9 cellular contexts compared by ENCODE assay signal in the genomic region with DNA sequence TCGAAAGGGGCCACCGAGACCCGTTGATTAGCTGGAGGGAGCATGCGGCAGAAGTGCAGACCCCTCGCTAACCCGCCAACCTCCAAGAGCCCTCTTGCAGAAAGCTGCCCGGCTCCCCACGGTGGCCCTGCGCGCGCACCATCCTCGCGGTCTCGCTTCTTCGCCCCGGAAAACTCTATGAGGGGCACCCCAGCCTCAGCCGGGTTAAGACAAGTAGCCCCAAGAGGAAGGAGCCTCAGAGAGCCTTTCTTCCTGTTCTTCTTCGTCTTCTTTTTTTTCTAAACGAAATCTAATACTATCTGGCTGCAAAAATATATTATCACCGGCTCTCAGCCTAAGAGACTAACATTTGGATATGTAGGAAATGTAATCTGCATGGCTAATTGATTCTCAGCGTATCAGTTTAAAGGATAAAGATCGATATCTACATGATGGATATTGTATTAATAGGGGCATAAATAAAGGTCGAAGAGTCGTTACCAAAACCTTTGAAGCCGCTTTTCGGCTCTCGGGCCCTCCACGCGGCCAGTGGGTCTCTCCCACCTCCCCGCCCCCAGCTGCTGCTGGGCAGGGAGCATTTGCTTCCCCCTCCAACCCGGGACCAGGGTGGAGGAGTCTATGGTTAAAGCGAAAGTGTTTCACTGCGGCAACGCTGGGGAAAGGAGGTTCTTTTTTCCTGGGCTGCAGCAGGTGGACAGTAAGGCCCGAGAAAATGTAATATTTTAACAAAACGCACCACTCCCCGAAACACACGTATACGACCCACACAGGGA. TPM values are rescaled to one million over a fixed set of nuclear protein-coding genes. Genes with fewer than 3 reads are reported as not detected.
DNase-seq lines count a peak whose midpoint lies in the region; ATAC-seq, FAIRE-seq and TF ChIP-seq lines count a peak whose summit lies in the region.
"Had no signal": no experiment of that assay in that cellular context is flagged by ENCODE, and none has a peak within 500 bp of the region (broad histone marks: within the 10 kb centered on the region; RNA-seq: fewer than 3 reads in every experiment).

No MANE protein-coding gene starts in this region.

- intact Hi-C loops in kidney (cut with DNase I) = no loop called here
- intact Hi-C loops in prostate gland (cut with DNase I) = no loop called here

- TF ChIP-seq POLR2A in prostate gland (IDR thresholded peaks at IDR 0.05) = no peak

- FAIRE-seq in kidney (lab: Jason Lieb, UNC) = no peak

- H3K4me1 Mint-ChIP-seq in activated CD8-positive, alpha-beta memory T cell treated with anti-CD3 and anti-CD28 coated beads, Interleukin-2, amount 10 ng/mL, durations not matched to agents 7 days and 5 days = peaks cover 19% of the 10 kb centered on the region

- H3K27ac Mint-ChIP-seq in activated CD8-positive, alpha-beta memory T cell treated with anti-CD3 and anti-CD28 coated beads, Interleukin-2, amount 10 ng/mL, durations not matched to agents 7 days and 5 days = peak overlapping the region; percentile 30

- H3K36me3 ChIP-seq in kidney (ENCODE audit: control insufficient read depth in 1 of 2, insufficient read depth in 2 of 2, low read length in 2 of 2) = no peaks in the 10 kb centered on the region
- no peaks in the 10 kb centered on the region for H3K36me3 ChIP-seq in thoracic aorta
- H3K36me3 ChIP-seq in prostate gland = no peaks in the 10 kb centered on the region

- CTCF ChIA-PET in activated CD8-positive, alpha-beta memory T cell treated with anti-CD3 and anti-CD28 coated beads, Interleukin-2, amount 10 ng/mL, durations not matched to agents 7 days and 5 days (lab: Charles Lee) = interaction anchor here (0.6 kb wide), 1 partner anchor 1489 kb away, joined by 3 read pairs; no protein-coding TSS in a partner anchor

- no peak overlapping the region for H3K9ac ChIP-seq in kidney (ENCODE audit: low read length in 2 of 2)

- no peak for TF ChIP-seq CTCF in WI38 (IDR thresholded peaks at IDR 0.05; ENCODE audit: low read depth, low read length)
- TF ChIP-seq CTCF in kidney (IDR thresholded peaks at IDR 0.05; ENCODE audit: borderline replicate concordance, extremely low read depth, insufficient read depth) = no peak
- TF ChIP-seq CTCF in thoracic aorta (IDR thresholded peaks at IDR 0.05) = no peak
- no peak for TF ChIP-seq CTCF in prostate gland (IDR thresholded peaks at IDR 0.05)

- H3K27ac ChIP-seq in kidney (ENCODE audit: low read depth in 2 of 2, low read length in 2 of 2) (no peak overlapping the region), thoracic aorta (no peak overlapping the region), prostate gland (no peak overlapping the region)

- H3K4me1 ChIP-seq in kidney (ENCODE audit: control insufficient read depth in 1 of 2, insufficient read depth in 1 of 2, low read depth in 1 of 2, low read length in 2 of 2) (peaks cover 4 to 15% of the 10 kb centered on the region in 2 donors), thoracic aorta (ENCODE audit: control insufficient read depth in 1 of 2, low read depth in 2 of 2) (peaks cover 15 to 45% of the 10 kb centered on the region in 2 donors), prostate gland (replicated peaks) (no peaks in the 10 kb centered on the region)

- H3K27me3 ChIP-seq in thoracic aorta (replicated peaks; ENCODE audit: insufficient read depth) = peaks cover 35% of the 10 kb centered on the region
- peaks cover 84% of the 10 kb centered on the region for H3K27me3 ChIP-seq in prostate gland (replicated peaks; ENCODE audit: insufficient read depth)

- peak overlapping the region; percentile 39 for H3K4me3 ChIP-seq in WI38 (ENCODE audit: low read depth, low read length)
- H3K4me3 ChIP-seq in kidney (ENCODE audit: low read length in 2 of 2) = peak overlapping the region; percentile 36 to 48
- H3K4me3 ChIP-seq in thoracic aorta = peak overlapping the region; percentile 72
- H3K4me3 ChIP-seq in prostate gland = no peak overlapping the region

- WGBS in prostate gland = 7% methylated on average over 39 of the region's 39 CpGs

- peaks cover 11% of the 10 kb centered on the region for H3K36me3 Mint-ChIP-seq in activated CD8-positive, alpha-beta memory T cell treated with anti-CD3 and anti-CD28 coated beads, Interleukin-2, amount 10 ng/mL, durations not matched to agents 7 days and 5 days

- peak overlapping the region; percentile 53 for H3K4me3 Mint-ChIP-seq in activated CD8-positive, alpha-beta memory T cell treated with anti-CD3 and anti-CD28 coated beads, Interleukin-2, amount 10 ng/mL, durations not matched to agents 7 days and 5 days

- H3K9me3 ChIP-seq in kidney (ENCODE audit: control insufficient read depth in 1 of 2, low read length in 2 of 2) = no peaks in the 10 kb centered on the region
- no peaks in the 10 kb centered on the region for H3K9me3 ChIP-seq in thoracic aorta
- H3K9me3 ChIP-seq in prostate gland = no peaks in the 10 kb centered on the region

- no peak for DNase-seq in activated CD8-positive, alpha-beta memory T cell treated with anti-CD3 and anti-CD28 coated beads, Interleukin-2, amount 10 ng/mL, durations not matched to agents 7 days and 5 days
- DNase-seq in activated CD8-positive, alpha-beta memory T cell treated with anti-CD3 and anti-CD28 coated beads, Interleukin-2, amount 50 U/mL, for 48 hours = no peak
- DNase-seq in kidney = no peak
- no peak for DNase-seq in thoracic aorta (ENCODE audit: low spot score)
- no peak for DNase-seq in NCI-H1930 (lab: John Stamatoyannopoulos, UW)
- no peak for DNase-seq in T1000 (lab: John Stamatoyannopoulos, UW)
- DNase-seq in prostate gland (ENCODE audit: low spot score) = no peak

- H3K27me3 Mint-ChIP-seq in activated CD8-positive, alpha-beta memory T cell treated with anti-CD3 and anti-CD28 coated beads, Interleukin-2, amount 10 ng/mL, durations not matched to agents 7 days and 5 days = peaks cover 99% of the 10 kb centered on the region

- ATAC-seq in activated CD8-positive, alpha-beta memory T cell treated with anti-CD3 and anti-CD28 coated beads, Interleukin-2, amount 10 ng/mL, durations not matched to agents 7 days and 5 days = no peak
- ATAC-seq in thoracic aorta (ENCODE audit: insufficient number of reproducible peaks, low FRiP score, low read depth) = no peak

- H3K9me3 Mint-ChIP-seq in activated CD8-positive, alpha-beta memory T cell treated with anti-CD3 and anti-CD28 coated beads, Interleukin-2, amount 10 ng/mL, durations not matched to agents 7 days and 5 days (ENCODE audit: low read depth) = peaks cover 4% of the 10 kb centered on the region

RNA-seq across cellular contexts. Expression of a gene that starts 6.1 kb away (rescaled TPM):
- total RNA-seq in activated CD8-positive, alpha-beta memory T cell treated with anti-CD3 and anti-CD28 coated beads, Interleukin-2, amount 10 ng/mL, durations not matched to agents 7 days and 5 days = not detected
- not detected for total RNA-seq in kidney
- polyA plus RNA-seq in kidney (ENCODE audit: insufficient read depth, low read depth, low replicate concordance) = not detected
- not detected for total RNA-seq in thoracic aorta
- total RNA-seq in prostate gland = not detected
- total RNA-seq: activated naive CD4-positive, alpha-beta T cell treated with anti-CD3 and anti-CD28 coated beads, Interleukin-2, amount 50 U/mL, for 72 hours had no signal

Comparison
In these comparisons a context has a peak if more than half of its experiments do, and no peak if none do; other contexts are left out.
1. H3K4me3 ChIP-seq: peak in WI38 (single experiment), kidney (2 of 2) and thoracic aorta (single experiment); none in prostate gland (0 of 2).